ENCODE assay signal across 22 cellular contexts in genomic region chr9:114200721-114201300, GRCh38. TPM values are rescaled to one million over a fixed set of nuclear protein-coding genes. Genes with fewer than 3 reads are reported as not detected.
"Had no signal": no experiment of that assay in that cellular context is flagged by ENCODE, and none has a peak within 500 bp of the region (broad histone marks: within the 10 kb centered on the region; RNA-seq: fewer than 3 reads in every experiment).

No MANE protein-coding gene starts in this region.

- H3K27ac Mint-ChIP-seq: immature natural killer cell; natural killer cell; neural progenitor cell; stimulated activated naive B cell treated with anti-CD40 and anti-IgM and Interleukin-4, amounts not matched to agents 10 μg/mL and 1 μg/mL and 100 μg/mL, for 72 hours had no signal

- FAIRE-seq: kidney had no signal

- H2AFZ ChIP-seq: neural progenitor cell, parathyroid adenoma had no signal

- H3K4me3 ChIP-seq: esophagus muscularis mucosa, left ventricle myocardium inferior, mucosa of descending colon, neural progenitor cell, prostate gland, testis had no signal

- H3K36me3 Mint-ChIP-seq: immature natural killer cell; natural killer cell; stimulated activated naive B cell treated with anti-CD40 and anti-IgM and Interleukin-4, amounts not matched to agents 10 μg/mL and 1 μg/mL and 100 μg/mL, for 72 hours had no signal

- H3K36me3 ChIP-seq: esophagus muscularis mucosa, left ventricle myocardium inferior, neural progenitor cell, prostate gland had no signal

- ATAC-seq: left cardiac atrium; mucosa of descending colon; natural killer cell; sciatic nerve; stimulated activated naive B cell treated with anti-CD40 and anti-IgM and Interleukin-4, amounts not matched to agents 10 μg/mL and 1 μg/mL and 100 μg/mL, for 72 hours; stimulated activated naive CD8-positive, alpha-beta T cell treated with anti-CD3 and anti-CD28 coated beads, Interleukin-15, amount 100 ng/mL, for 72 hours had no signal

- H3K9ac ChIP-seq: neural progenitor cell, parathyroid adenoma had no signal

- H3K4me1 ChIP-seq: neural progenitor cell, parathyroid adenoma, testis had no signal

- DNase-seq: effector memory CD4-positive, alpha-beta T cell; foreskin fibroblast; immature natural killer cell; kidney; left cardiac atrium; left ventricle myocardium inferior; mucosa of descending colon; natural killer cell; occipital lobe; stimulated activated CD4-positive, alpha-beta T cell treated with anti-CD3 and anti-CD28 coated beads, Interleukin-2, amount 100 ng/mL, for 24 hours; stimulated activated CD4-positive, alpha-beta T cell treated with anti-CD3 and anti-CD28 coated beads, Interleukin-4, amount 100 ng/mL, for 4 hours; stimulated activated naive B cell treated with anti-CD40 and anti-IgM and Interleukin-4, amounts not matched to agents 10 μg/mL and 1 μg/mL and 100 μg/mL, for 72 hours; stimulated activated naive CD8-positive, alpha-beta T cell treated with anti-CD3 and anti-CD28 coated beads, Interleukin-15, amount 100 ng/mL, for 72 hours; testis; trophoblast cell had no signal

- H3K27me3 Mint-ChIP-seq: stimulated activated naive CD8-positive, alpha-beta T cell treated with anti-CD3 and anti-CD28 coated beads, Interleukin-15, amount 100 ng/mL, for 72 hours had no signal

- H3K9me3 Mint-ChIP-seq: central memory CD8-positive, alpha-beta T cell; immature natural killer cell; natural killer cell; neural progenitor cell; stimulated activated naive B cell treated with anti-CD40 and anti-IgM and Interleukin-4, amounts not matched to agents 10 μg/mL and 1 μg/mL and 100 μg/mL, for 72 hours; stimulated activated naive CD8-positive, alpha-beta T cell treated with anti-CD3 and anti-CD28 coated beads, Interleukin-15, amount 100 ng/mL, for 72 hours had no signal

- H3K27me3 ChIP-seq: esophagus muscularis mucosa, neural progenitor cell, testis had no signal

- H3K4me1 Mint-ChIP-seq: central memory CD8-positive, alpha-beta T cell; immature natural killer cell; natural killer cell; neural progenitor cell; stimulated activated naive B cell treated with anti-CD40 and anti-IgM and Interleukin-4, amounts not matched to agents 10 μg/mL and 1 μg/mL and 100 μg/mL, for 72 hours; stimulated activated naive CD8-positive, alpha-beta T cell treated with anti-CD3 and anti-CD28 coated beads, Interleukin-15, amount 100 ng/mL, for 72 hours had no signal

- H3K27ac ChIP-seq: epithelial cell of prostate, esophagus muscularis mucosa, left ventricle myocardium inferior, neural progenitor cell, parathyroid adenoma, prostate gland, testis had no signal

- H3K4me2 ChIP-seq: neural progenitor cell had no signal

- H3K79me2 ChIP-seq: parathyroid adenoma had no signal

- H3K9me3 ChIP-seq: esophagus muscularis mucosa, left ventricle myocardium inferior, mucosa of descending colon, prostate gland, testis had no signal

- H3K4me3 Mint-ChIP-seq: central memory CD8-positive, alpha-beta T cell; immature natural killer cell; natural killer cell; neural progenitor cell; stimulated activated naive B cell treated with anti-CD40 and anti-IgM and Interleukin-4, amounts not matched to agents 10 μg/mL and 1 μg/mL and 100 μg/mL, for 72 hours; stimulated activated naive CD8-positive, alpha-beta T cell treated with anti-CD3 and anti-CD28 coated beads, Interleukin-15, amount 100 ng/mL, for 72 hours had no signal

RNA-seq across cellular contexts. Expression of gene COL27A1, which starts 45.5 kb away (rescaled TPM):
- total RNA-seq: natural killer cell had no signal
- polyA plus RNA-seq: immature natural killer cell had no signal
